1 cellular context compared by ENCODE assay signal in genomic region chr10:68600041-68600778, GRCh38.
TF ChIP-seq lines count a peak whose summit lies in the region.

No MANE protein-coding gene starts in this region.

TF ChIP-seq in H1, 55 proteins besides CTCF, POLR2A, EP300 and RAD21:
- peak; percentile 64; the same call in 1 of the 2 replicates for TF ChIP-seq POLR2AphosphoS5 (IDR thresholded peaks at IDR 0.05; ENCODE audit: low read depth, low read length)
- TF ChIP-seq BRCA1 (IDR thresholded peaks at IDR 0.05; ENCODE audit: low read depth, low read length), result no peak
- TF ChIP-seq TAF1 (IDR thresholded peaks at IDR 0.05; ENCODE audit: low read depth, low read length), result peak; percentile 81
- TF ChIP-seq CBX8 (IDR thresholded peaks at IDR 0.05; ENCODE audit: borderline replicate concordance, low read depth, low read length), result no peak
- no peak for TF ChIP-seq EZH2 (IDR thresholded peaks at IDR 0.05; ENCODE audit: low read depth, low read length, severe bottlenecking)
- TF ChIP-seq TBP (IDR thresholded peaks at IDR 0.05; ENCODE audit: low read depth, low read length), result peak; percentile 78
- TF ChIP-seq KDM1A (IDR thresholded peaks at IDR 0.05; ENCODE audit: borderline replicate concordance, low read length), result peak; percentile 82; the same call in 1 of the 2 replicates
- no peak for TF ChIP-seq SP2 (IDR thresholded peaks at IDR 0.05; ENCODE audit: low read length)
- peak; percentile 79 for TF ChIP-seq CTBP2 (IDR thresholded peaks at IDR 0.05; ENCODE audit: borderline replicate concordance, insufficient read depth, insufficient read length, low read length)
- TF ChIP-seq CEBPB (IDR thresholded peaks at IDR 0.05; ENCODE audit: low read depth, low read length), result peak; percentile 28; the same call in 1 of the 2 replicates
- TF ChIP-seq ATF3 (IDR thresholded peaks at IDR 0.05; ENCODE audit: insufficient read depth, low read depth, low read length), result no peak
- TF ChIP-seq POU5F1 (IDR thresholded peaks at IDR 0.05; ENCODE audit: low read depth, low read length), result no peak
- TF ChIP-seq MAFK (IDR thresholded peaks at IDR 0.05; ENCODE audit: low read depth, low read length), result no peak
- peak in 1 of 2 experiments; percentile 85; a peak in 2 of 4 replicates for TF ChIP-seq SIN3A (conservative IDR thresholded peaks at IDR 0.05 in 1 of 2, IDR thresholded peaks at IDR 0.05 in 1 of 2; ENCODE audit: low read depth in 1 of 2, low read length in 2 of 2)
- no peak for TF ChIP-seq BCL11A (IDR thresholded peaks at IDR 0.05; ENCODE audit: low read depth in 2 of 2, low read length in 2 of 2)
- no peak for TF ChIP-seq NRF1 (IDR thresholded peaks at IDR 0.05; ENCODE audit: low read depth, low read length)
- no peak for TF ChIP-seq JUN (IDR thresholded peaks at IDR 0.05; ENCODE audit: low read depth, low read length)
- TF ChIP-seq ASH2L (IDR thresholded peaks at IDR 0.05; ENCODE audit: low read length), result peak; percentile 95
- no peak for TF ChIP-seq SIRT6 (IDR thresholded peaks at IDR 0.05; ENCODE audit: low read length)
- peak; percentile 81; the same call in 1 of the 2 replicates for TF ChIP-seq SP4 (IDR thresholded peaks at IDR 0.05; ENCODE audit: low read length)
- no peak for TF ChIP-seq BACH1 (IDR thresholded peaks at IDR 0.05; ENCODE audit: low read length)
- TF ChIP-seq CREB1 (IDR thresholded peaks at IDR 0.05), result peak; percentile 71; the same call in 1 of the 2 replicates
- no peak for TF ChIP-seq RFX5 (IDR thresholded peaks at IDR 0.05; ENCODE audit: borderline replicate concordance, low read depth, low read length)
- no peak for TF ChIP-seq SIX5 (IDR thresholded peaks at IDR 0.05; ENCODE audit: low read depth, low read length)
- no peak for TF ChIP-seq SAP30 (IDR thresholded peaks at IDR 0.05; ENCODE audit: insufficient read depth, insufficient replicate concordance, low read length)
- TF ChIP-seq, protein P1, sequence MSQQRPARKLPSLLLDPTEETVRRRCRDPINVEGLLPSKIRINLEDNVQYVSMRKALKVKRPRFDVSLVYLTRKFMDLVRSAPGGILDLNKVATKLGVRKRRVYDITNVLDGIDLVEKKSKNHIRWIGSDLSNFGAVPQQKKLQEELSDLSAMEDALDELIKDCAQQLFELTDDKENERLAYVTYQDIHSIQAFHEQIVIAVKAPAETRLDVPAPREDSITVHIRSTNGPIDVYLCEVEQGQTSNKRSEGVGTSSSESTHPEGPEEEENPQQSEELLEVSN (IDR thresholded peaks at IDR 0.05), result no peak; the same call in 1 of the 2 replicates
- TF ChIP-seq YY1 (IDR thresholded peaks at IDR 0.05; ENCODE audit: low read depth, low read length), result peak; percentile 87
- 0 out of 2 replicates have a peak, but pooled peaks have one; percentile 39 for TF ChIP-seq RXRA (IDR thresholded peaks at IDR 0.05; ENCODE audit: insufficient read depth, low read depth, low read length)
- peak; percentile 93 for TF ChIP-seq ATF2 (IDR thresholded peaks at IDR 0.05; ENCODE audit: low read length)
- TF ChIP-seq NANOG (IDR thresholded peaks at IDR 0.05; ENCODE audit: insufficient read depth, low read depth, low read length, poor library complexity, severe bottlenecking), result peak; percentile 47
- peak; percentile 81 for TF ChIP-seq CHD7 (IDR thresholded peaks at IDR 0.05; ENCODE audit: insufficient replicate concordance, low read length)
- no peak for TF ChIP-seq FOSL1 (IDR thresholded peaks at IDR 0.05; ENCODE audit: insufficient read depth, low read depth, low read length)
- TF ChIP-seq SUZ12 (IDR thresholded peaks at IDR 0.05; ENCODE audit: low read length), result no peak
- TF ChIP-seq MAX (IDR thresholded peaks at IDR 0.05), result peak; percentile 85
- TF ChIP-seq TEAD4 (IDR thresholded peaks at IDR 0.05; ENCODE audit: low read depth, low read length), result peak; percentile 8; the same call in 1 of the 2 replicates
- TF ChIP-seq KDM5A (IDR thresholded peaks at IDR 0.05; ENCODE audit: low read length), result no peak
- 0 out of 2 replicates have a peak, but pooled peaks have one; percentile 20 for TF ChIP-seq PHF8 (conservative IDR thresholded peaks at IDR 0.05; ENCODE audit: low read depth, low read length)
- TF ChIP-seq CBX5 (IDR thresholded peaks at IDR 0.05; ENCODE audit: low read depth, low read length), result no peak
- peak; percentile 44 for TF ChIP-seq TAF7 (optimal IDR thresholded peaks at IDR 0.05; ENCODE audit: borderline replicate concordance, low read depth, low read length)
- no peak for TF ChIP-seq JUND (IDR thresholded peaks at IDR 0.05; ENCODE audit: low read length)
- no peak for TF ChIP-seq RNF2 (IDR thresholded peaks at IDR 0.05; ENCODE audit: borderline replicate concordance, low read depth, low read length, missing control alignments, poor library complexity, severe bottlenecking)
- TF ChIP-seq TCF12 (IDR thresholded peaks at IDR 0.05; ENCODE audit: low read depth, low read length), result no peak
- TF ChIP-seq CHD1 (IDR thresholded peaks at IDR 0.05; ENCODE audit: low read depth, low read length), result no peak
- no peak for TF ChIP-seq KDM4A (IDR thresholded peaks at IDR 0.05; ENCODE audit: low read depth, low read length, severe bottlenecking)
- TF ChIP-seq HDAC6 (IDR thresholded peaks at IDR 0.05; ENCODE audit: low read depth, low read length), result no peak
- peak; percentile 62; the same call in 1 of the 2 replicates for TF ChIP-seq CHD2 (IDR thresholded peaks at IDR 0.05; ENCODE audit: low read length)
- TF ChIP-seq HDAC2 (IDR thresholded peaks at IDR 0.05; ENCODE audit: borderline replicate concordance in 1 of 2, low read depth in 2 of 2, low read length in 2 of 2), result peak in 1 of 2 experiments; percentile 90; a peak in 1 of 4 replicates
- TF ChIP-seq ZNF274 (IDR thresholded peaks at IDR 0.05; ENCODE audit: borderline replicate concordance, extremely low read depth, low read length), result no peak
- TF ChIP-seq SP1 (IDR thresholded peaks at IDR 0.05; ENCODE audit: low read depth, low read length), result peak; percentile 97
- TF ChIP-seq EGR1 (IDR thresholded peaks at IDR 0.05; ENCODE audit: borderline replicate concordance, low read depth, low read length), result peak; percentile 78
- TF ChIP-seq GABPA (IDR thresholded peaks at IDR 0.05; ENCODE audit: borderline replicate concordance, insufficient read depth, low read length), result no peak
- TF ChIP-seq RBBP5 (IDR thresholded peaks at IDR 0.05; ENCODE audit: borderline replicate concordance, low read depth, low read length), result no peak
- TF ChIP-seq, protein P2, sequence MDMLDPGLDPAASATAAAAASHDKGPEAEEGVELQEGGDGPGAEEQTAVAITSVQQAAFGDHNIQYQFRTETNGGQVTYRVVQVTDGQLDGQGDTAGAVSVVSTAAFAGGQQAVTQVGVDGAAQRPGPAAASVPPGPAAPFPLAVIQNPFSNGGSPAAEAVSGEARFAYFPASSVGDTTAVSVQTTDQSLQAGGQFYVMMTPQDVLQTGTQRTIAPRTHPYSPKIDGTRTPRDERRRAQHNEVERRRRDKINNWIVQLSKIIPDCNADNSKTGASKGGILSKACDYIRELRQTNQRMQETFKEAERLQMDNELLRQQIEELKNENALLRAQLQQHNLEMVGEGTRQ (IDR thresholded peaks at IDR 0.05; ENCODE audit: low read length), result no peak
- TF ChIP-seq SRF (IDR thresholded peaks at IDR 0.05; ENCODE audit: low read depth, low read length), result 0 out of 2 replicates have a peak, but pooled peaks have one; percentile 24
- no peak for TF ChIP-seq GTF2F1 (IDR thresholded peaks at IDR 0.05; ENCODE audit: borderline replicate concordance, low read depth, low read length)
TF ChIP-seq in H1: peak in this region for 24.
